In the genomic region with DNA sequence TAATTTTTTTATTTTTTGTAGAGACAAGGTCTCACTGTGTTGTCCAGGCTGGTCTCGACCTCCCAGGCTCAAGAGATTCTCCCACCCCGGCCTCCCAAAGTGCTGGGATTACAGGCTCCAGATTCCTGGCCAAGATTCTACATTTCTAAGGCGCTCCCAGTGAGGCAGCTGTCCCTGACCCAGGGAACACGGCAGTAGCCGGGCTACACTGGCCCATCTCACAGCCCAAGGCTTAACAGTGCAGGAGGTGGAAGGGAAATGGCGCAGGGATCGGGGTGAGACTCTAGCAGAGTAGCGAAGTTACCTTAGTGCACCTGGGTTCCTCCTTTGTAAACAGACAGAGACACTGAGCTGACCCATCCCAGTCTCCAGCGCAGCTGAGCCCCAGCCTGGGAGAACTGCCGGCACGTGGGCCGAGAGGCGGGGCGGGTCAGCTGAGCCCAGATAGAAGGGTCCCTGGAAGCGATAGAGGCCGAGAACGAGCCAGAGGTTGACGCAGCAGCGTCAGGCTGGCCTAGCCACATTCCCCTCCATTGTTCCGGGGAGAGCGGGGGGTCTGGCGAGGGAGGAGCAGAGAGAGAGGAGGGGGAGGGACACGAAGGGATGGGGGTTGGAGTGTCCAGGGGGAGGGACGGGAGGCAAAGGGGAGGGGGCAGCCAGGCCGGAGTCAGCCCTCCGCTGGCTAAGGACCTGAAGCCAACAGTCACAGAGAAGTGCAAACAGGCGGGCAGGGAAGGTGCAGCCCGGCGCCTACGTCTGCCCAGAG, we compare ENCODE assay signal across 8 cellular contexts. TPM values are rescaled to one million over a fixed set of nuclear protein-coding genes. Genes with fewer than 3 reads are reported as not detected.
A peak's percentile ranks its signal among the peaks of the same experiment; 100 is the strongest.
DNase-seq lines count a peak whose midpoint lies in the region; ATAC-seq and TF ChIP-seq lines count a peak whose summit lies in the region.

No MANE protein-coding gene starts in this region.

- H3K4me3 ChIP-seq in SJCRH30 (peak overlapping the region; percentile 94), fibroblast of villous mesenchyme (ENCODE audit: low read depth, low read length) (peak overlapping the region; percentile 89)

- DNase-seq in Calu3 (peak; percentile 38), SJCRH30 (peak; percentile 46 to 58), fibroblast of villous mesenchyme (ENCODE audit: low read depth) (peak; percentile 49), nucleus accumbens (lab: John Stamatoyannopoulos, UW) (peak in 50 of 56 donors; percentile 17 to 83 (median 59)), hepatic stellate cell (ENCODE audit: low spot score) (no peak), GM19240 (ENCODE audit: insufficient read length, low spot score) (no peak), NCI-H226 (no peak)

- TF ChIP-seq CTCF in Calu3 (IDR thresholded peaks at IDR 0.05; ENCODE audit: unreplicated experiment) (no peak), fibroblast of villous mesenchyme (IDR thresholded peaks at IDR 0.05; ENCODE audit: insufficient read depth, low read depth, low read length) (no peak)

- peaks cover 86% of the 10 kb centered on the region for H3K4me1 Mint-ChIP-seq in Calu3 (ENCODE audit: low read depth, unreplicated experiment)

- CTCF ChIA-PET in Calu3 (lab: Charles Lee): interaction anchor here (1.2 kb wide), 1 partner anchor 70 kb away, joined by 3 read pairs; no protein-coding TSS in a partner anchor

- H3K9me3 ChIP-seq in SJCRH30 (replicated peaks): no peaks in the 10 kb centered on the region

- no peaks in the 10 kb centered on the region for H3K9me3 Mint-ChIP-seq in Calu3 (ENCODE audit: low read depth, unreplicated experiment)

- peaks cover 6% of the 10 kb centered on the region for H3K36me3 ChIP-seq in SJCRH30

- H3K27ac Mint-ChIP-seq in Calu3 (ENCODE audit: unreplicated experiment): peak overlapping the region; percentile 79

- H3K4me1 ChIP-seq in SJCRH30: peaks cover 27% of the 10 kb centered on the region

- no peaks in the 10 kb centered on the region for H3K27me3 ChIP-seq in SJCRH30

- intact Hi-C loops in Calu3 (cut with micrococcal nuclease; ENCODE audit: unreplicated experiment): no loop called here

- H3K36me3 Mint-ChIP-seq in Calu3 (ENCODE audit: insufficient read depth, unreplicated experiment): peaks cover 82% of the 10 kb centered on the region

- peak overlapping the region; percentile 86 for H3K4me3 Mint-ChIP-seq in Calu3 (ENCODE audit: low read depth, unreplicated experiment)

- H3K27me3 Mint-ChIP-seq in Calu3 (ENCODE audit: unreplicated experiment): no peaks in the 10 kb centered on the region

- H3K27ac ChIP-seq in SJCRH30: peak overlapping the region; percentile 100; the same call in 1 of the 2 replicates

- no peak for ATAC-seq in GM19452 (IDR thresholded peaks at IDR 0.05; ENCODE audit: unreplicated experiment)

- no TSS peak for BruUV-seq in Calu3 (replicated peaks; lab: Mats Ljungman, UMichigan)

RNA-seq across cellular contexts. Expression of a gene that starts 2.5 kb away (rescaled TPM):
- total RNA-seq in Calu3 (2022): 89.2 and 104 TPM in 2 replicates
- total RNA-seq in SJCRH30 (2014; rRNA removed; shearing (Covaris generic)): 196 and 233 TPM in 2 replicates
- 165 and 189 TPM in 2 replicates for total RNA-seq in fibroblast of villous mesenchyme

RNA-seq across cellular contexts. Expression of a gene that starts 15.8 kb away (rescaled TPM):
- total RNA-seq in Calu3 (2022) (not detected in 2 replicates), fibroblast of villous mesenchyme (not detected in 2 replicates)
- total RNA-seq in SJCRH30 (2014; rRNA removed; shearing (Covaris generic)): not detected in 2 replicates

Comparison
In these comparisons a context has a peak if more than half of its experiments do, and no peak if none do; other contexts are left out.
1. DNase-seq: peak in Calu3 (single experiment), SJCRH30 (2 of 2), fibroblast of villous mesenchyme (single experiment) and nucleus accumbens (50 of 56); none in hepatic stellate cell (single experiment), GM19240 (single experiment) and NCI-H226 (single experiment).